In the genomic region with DNA sequence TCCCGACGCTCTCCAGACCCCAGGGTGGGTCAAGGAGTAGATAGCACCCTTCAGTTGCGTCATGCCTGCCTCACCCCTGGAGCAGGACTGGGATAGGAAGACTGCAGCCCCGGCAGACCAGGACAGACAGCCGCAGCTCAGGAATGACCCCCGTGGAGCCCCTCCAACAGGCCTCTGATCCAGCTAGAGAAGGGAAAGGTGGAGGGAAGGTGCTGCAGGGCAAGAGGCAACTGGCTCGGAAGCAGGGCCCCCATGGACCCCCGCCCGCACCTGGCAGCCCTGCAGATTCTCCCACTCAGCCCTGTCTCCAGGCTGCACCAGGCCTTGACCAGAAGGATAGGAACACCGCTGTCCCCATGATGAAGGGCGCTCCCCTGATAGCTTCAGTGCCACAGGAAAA, we compare ENCODE assay signal across 18 cellular contexts. TPM values are rescaled to one million over a fixed set of nuclear protein-coding genes. Genes with fewer than 3 reads are reported as not detected.
A peak's percentile ranks its signal among the peaks of the same experiment; 100 is the strongest.
DNase-seq lines count a peak whose midpoint lies in the region; ATAC-seq and TF ChIP-seq lines count a peak whose summit lies in the region.
"Had no signal": no experiment of that assay in that cellular context is flagged by ENCODE, and none has a peak within 500 bp of the region (broad histone marks: within the 10 kb centered on the region; RNA-seq: fewer than 3 reads in every experiment).

No MANE protein-coding gene starts in this region.

- H3K36me3 Mint-ChIP-seq in GM23338 (ENCODE audit: low read depth), result no peaks in the 10 kb centered on the region
- H3K36me3 Mint-ChIP-seq in activated naive CD8-positive, alpha-beta T cell treated with anti-CD3 and anti-CD28 coated beads for 36 hours, result no peaks in the 10 kb centered on the region

- TF ChIP-seq EP300 in gastroesophageal sphincter (IDR thresholded peaks at IDR 0.05), result no peak

- H3K4me1 ChIP-seq in GM23338 (ENCODE audit: insufficient read depth) (peaks cover 20% of the 10 kb centered on the region), gastroesophageal sphincter (peaks cover 0 to 99% (median 47%) of the 10 kb centered on the region in 3 donors), mesodermal cell (ENCODE audit: control insufficient read depth, insufficient read depth, low read length, poor library complexity, severe bottlenecking) (peaks cover 4% of the 10 kb centered on the region), rectal smooth muscle tissue (ENCODE audit: control insufficient read depth, insufficient read depth, low read length) (peaks cover 76% of the 10 kb centered on the region)

- H3K4me3 Mint-ChIP-seq in GM23338, result no peak overlapping the region
- H3K4me3 Mint-ChIP-seq in activated naive CD8-positive, alpha-beta T cell treated with anti-CD3 and anti-CD28 coated beads for 36 hours, result no peak overlapping the region

- no peak overlapping the region for H3K4me3 ChIP-seq in GM23338
- H3K4me3 ChIP-seq in gastroesophageal sphincter, result no peak overlapping the region
- H3K4me3 ChIP-seq in mesodermal cell (ENCODE audit: extremely low read depth, insufficient read depth, low read length, poor library complexity, severe bottlenecking), result no peak overlapping the region
- H3K4me3 ChIP-seq in rectal smooth muscle tissue (ENCODE audit: low read length), result no peak overlapping the region
- H3K4me3 ChIP-seq: HAP-1 had no signal

- peaks cover 39% of the 10 kb centered on the region for H3K4me1 Mint-ChIP-seq in GM23338
- peaks cover 8% of the 10 kb centered on the region for H3K4me1 Mint-ChIP-seq in activated naive CD8-positive, alpha-beta T cell treated with anti-CD3 and anti-CD28 coated beads for 36 hours

- H3K27me3 ChIP-seq in GM23338 (ENCODE audit: insufficient read depth) (peaks cover 10% of the 10 kb centered on the region), gastroesophageal sphincter (peaks cover 18% of the 10 kb centered on the region), rectal smooth muscle tissue (ENCODE audit: control insufficient read depth, insufficient read depth, low read length) (no peaks in the 10 kb centered on the region)

- H3K9me2 ChIP-seq in GM23338 (ENCODE audit: insufficient read depth), result no peaks in the 10 kb centered on the region

- no peaks in the 10 kb centered on the region for H3F3A ChIP-seq in GM23338 (replicated peaks; ENCODE audit: low read depth)

- H4K20me1 ChIP-seq in GM23338 (replicated peaks; ENCODE audit: insufficient read depth), result no peaks in the 10 kb centered on the region

- TF ChIP-seq CTCF in GM23338 (conservative IDR thresholded peaks at IDR 0.05; ENCODE audit: low read depth in 2 of 2) (no peak), gastroesophageal sphincter (IDR thresholded peaks at IDR 0.05) (no peak)

- no peak overlapping the region for H3K9ac ChIP-seq in rectal smooth muscle tissue (ENCODE audit: low read length)

- H2AFZ ChIP-seq in GM23338, result no peak overlapping the region

- H3K27me3 Mint-ChIP-seq in GM23338 (ENCODE audit: insufficient read depth, low read depth, poor library complexity), result peaks cover 23% of the 10 kb centered on the region
- peaks cover 2% of the 10 kb centered on the region for H3K27me3 Mint-ChIP-seq in activated naive CD8-positive, alpha-beta T cell treated with anti-CD3 and anti-CD28 coated beads for 36 hours

- no peaks in the 10 kb centered on the region for H3K9me3 ChIP-seq in gastroesophageal sphincter
- H3K9me3 ChIP-seq in mesodermal cell (ENCODE audit: control insufficient read depth, low read length), result no peaks in the 10 kb centered on the region
- H3K9me3 ChIP-seq: HAP-1 had no signal

- H3K9me3 Mint-ChIP-seq in GM23338, result no peaks in the 10 kb centered on the region
- H3K9me3 Mint-ChIP-seq in activated naive CD8-positive, alpha-beta T cell treated with anti-CD3 and anti-CD28 coated beads for 36 hours, result no peaks in the 10 kb centered on the region

- no peak for DNase-seq in GM23338 (ENCODE audit: low spot score)
- DNase-seq in activated naive CD4-positive, alpha-beta T cell treated with Interleukin-2 at 50 U/mL for 16 hours, result no peak
- no peak for DNase-seq in HuH-7.5 (ENCODE audit: low spot score)
- no peak for DNase-seq in activated naive CD8-positive, alpha-beta T cell treated with anti-CD3 and anti-CD28 coated beads for 36 hours
- DNase-seq: C1 segment of cervical spinal cord, DMS79 treated with DMSO at 0.1 percent for 48 hours, IMR-90, NCI-H1105, NCI-H2107, NCI-H345, NCI-H69 had no signal

- WGBS in gastroesophageal sphincter (ENCODE audit: low coverage in 1 of 2), 2 donors, result 73% methylated on average over 3 of the region's 11 CpGs; no CpG with 5 or more reads in 1 of the 2 donors
- 77 to 79% methylated on average over 11 of the region's 11 CpGs for WGBS in mesodermal cell (ENCODE audit: insufficient coverage in 2 of 2), 2 experiments

- H3K36me3 ChIP-seq in GM23338 (ENCODE audit: insufficient read depth) (no peaks in the 10 kb centered on the region), gastroesophageal sphincter (no peaks in the 10 kb centered on the region), mesodermal cell (ENCODE audit: control insufficient read depth, insufficient read depth, low read length) (no peaks in the 10 kb centered on the region), rectal smooth muscle tissue (ENCODE audit: control insufficient read depth, insufficient read depth, low read length) (no peaks in the 10 kb centered on the region)
- H3K36me3 ChIP-seq: HAP-1 had no signal

- H3K27ac Mint-ChIP-seq in GM23338, result peak overlapping the region; percentile 67; the same call in 1 of the 2 replicates
- H3K27ac Mint-ChIP-seq in activated naive CD8-positive, alpha-beta T cell treated with anti-CD3 and anti-CD28 coated beads for 36 hours, result no peak overlapping the region

- ATAC-seq in GM23338 (no peak), gastroesophageal sphincter (no peak), GM19467 (IDR thresholded peaks at IDR 0.05; ENCODE audit: unreplicated experiment) (no peak)

- TF ChIP-seq POLR2A in gastroesophageal sphincter (IDR thresholded peaks at IDR 0.05), result no peak

- H3K27ac ChIP-seq in GM23338 (ENCODE audit: low read depth) (no peak overlapping the region), gastroesophageal sphincter (peak overlapping the region in 3 of 4 donors; percentile 14 to 85 (median 30)), mesodermal cell (ENCODE audit: low read depth, low read length, severe bottlenecking) (peak overlapping the region; percentile 29), rectal smooth muscle tissue (ENCODE audit: low read depth, low read length) (peak overlapping the region; percentile 83)

- no peaks in the 10 kb centered on the region for H3K79me2 ChIP-seq in GM23338 (replicated peaks; ENCODE audit: insufficient read depth)

- no peak overlapping the region for H3K4me2 ChIP-seq in GM23338

TF ChIP-seq in GM23338, 12 proteins besides CTCF, POLR2A, EP300 and RAD21 (continues in another document):
- no peak for TF ChIP-seq EZH2phosphoT487 (IDR thresholded peaks at IDR 0.05; ENCODE audit: unreplicated experiment)
- TF ChIP-seq, protein P1, sequence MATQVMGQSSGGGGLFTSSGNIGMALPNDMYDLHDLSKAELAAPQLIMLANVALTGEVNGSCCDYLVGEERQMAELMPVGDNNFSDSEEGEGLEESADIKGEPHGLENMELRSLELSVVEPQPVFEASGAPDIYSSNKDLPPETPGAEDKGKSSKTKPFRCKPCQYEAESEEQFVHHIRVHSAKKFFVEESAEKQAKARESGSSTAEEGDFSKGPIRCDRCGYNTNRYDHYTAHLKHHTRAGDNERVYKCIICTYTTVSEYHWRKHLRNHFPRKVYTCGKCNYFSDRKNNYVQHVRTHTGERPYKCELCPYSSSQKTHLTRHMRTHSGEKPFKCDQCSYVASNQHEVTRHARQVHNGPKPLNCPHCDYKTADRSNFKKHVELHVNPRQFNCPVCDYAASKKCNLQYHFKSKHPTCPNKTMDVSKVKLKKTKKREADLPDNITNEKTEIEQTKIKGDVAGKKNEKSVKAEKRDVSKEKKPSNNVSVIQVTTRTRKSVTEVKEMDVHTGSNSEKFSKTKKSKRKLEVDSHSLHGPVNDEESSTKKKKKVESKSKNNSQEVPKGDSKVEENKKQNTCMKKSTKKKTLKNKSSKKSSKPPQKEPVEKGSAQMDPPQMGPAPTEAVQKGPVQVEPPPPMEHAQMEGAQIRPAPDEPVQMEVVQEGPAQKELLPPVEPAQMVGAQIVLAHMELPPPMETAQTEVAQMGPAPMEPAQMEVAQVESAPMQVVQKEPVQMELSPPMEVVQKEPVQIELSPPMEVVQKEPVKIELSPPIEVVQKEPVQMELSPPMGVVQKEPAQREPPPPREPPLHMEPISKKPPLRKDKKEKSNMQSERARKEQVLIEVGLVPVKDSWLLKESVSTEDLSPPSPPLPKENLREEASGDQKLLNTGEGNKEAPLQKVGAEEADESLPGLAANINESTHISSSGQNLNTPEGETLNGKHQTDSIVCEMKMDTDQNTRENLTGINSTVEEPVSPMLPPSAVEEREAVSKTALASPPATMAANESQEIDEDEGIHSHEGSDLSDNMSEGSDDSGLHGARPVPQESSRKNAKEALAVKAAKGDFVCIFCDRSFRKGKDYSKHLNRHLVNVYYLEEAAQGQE (IDR thresholded peaks at IDR 0.05; ENCODE audit: unreplicated experiment), result no peak

RNA-seq across cellular contexts. Expression of a gene that starts 7.7 kb away (rescaled TPM):
- total RNA-seq in GM23338 (2014; rRNA removed; shearing (Covaris generic)), result 11.3 and 14.7 TPM in 2 replicates
- 2.6 and 2.9 TPM in 2 replicates for polyA plus RNA-seq in GM23338 (2016; fragmentation: Nextera tagmentation; extraction: Ambion mirVana)
- 10 to 100 TPM; 26.6 to 63.8 (median 36.3) TPM for total RNA-seq in gastroesophageal sphincter
- polyA plus RNA-seq in mesodermal cell (2013, experiment 1 of 2), result 10.4 TPM
- polyA plus RNA-seq in mesodermal cell (2013, experiment 2 of 2), result 8.6 TPM
- total RNA-seq in activated naive CD8-positive, alpha-beta T cell treated with anti-CD3 and anti-CD28 coated beads for 36 hours, result under 1 TPM; 0.22 to 0.45 TPM
- total RNA-seq: RPMI7951 had no signal

RNA-seq across cellular contexts. Expression of a gene that starts 20.4 kb away (rescaled TPM):
- total RNA-seq in GM23338 (2014; rRNA removed; shearing (Covaris generic)), result 6.1 and 13.3 TPM in 2 replicates
- 2.6 and 3.1 TPM in 2 replicates for polyA plus RNA-seq in GM23338 (2016; fragmentation: Nextera tagmentation; extraction: Ambion mirVana)
- 10 to 100 TPM in 2 of 4 donors, 1 to 10 TPM in 2; 6.8 to 29.4 (median 13.5) TPM for total RNA-seq in gastroesophageal sphincter
- 27.8 TPM for polyA plus RNA-seq in mesodermal cell (2013, experiment 1 of 2)
- polyA plus RNA-seq in mesodermal cell (2013, experiment 2 of 2), result 18.2 TPM
- total RNA-seq in activated naive CD8-positive, alpha-beta T cell treated with anti-CD3 and anti-CD28 coated beads for 36 hours, result 1 to 10 TPM; 5.8 to 6.1 TPM
- total RNA-seq: LHCN-M2 had no signal

RNA-seq across cellular contexts. Expression of a gene that starts 53.9 kb away (rescaled TPM):
- 1.2 and 2.2 TPM in 2 replicates for total RNA-seq in GM23338 (2014; rRNA removed; shearing (Covaris generic))
- 3.2 and 3.4 TPM in 2 replicates for polyA plus RNA-seq in GM23338 (2016; fragmentation: Nextera tagmentation; extraction: Ambion mirVana)
- under 1 TPM in 2 of 4 donors, not detected in 2; 0.15 to 0.31 TPM for total RNA-seq in gastroesophageal sphincter
- polyA plus RNA-seq in mesodermal cell (2013, experiment 1 of 2), result 2.4 TPM
- polyA plus RNA-seq in mesodermal cell (2013, experiment 2 of 2), result 1.8 TPM
- total RNA-seq in activated naive CD8-positive, alpha-beta T cell treated with anti-CD3 and anti-CD28 coated beads for 36 hours, result 10 to 100 TPM; 12.3 TPM

RNA-seq across cellular contexts. Expression of a gene that starts 57.8 kb away (rescaled TPM):
- total RNA-seq in GM23338 (2014; rRNA removed; shearing (Covaris generic)), result 27.1 and 41.1 TPM in 2 replicates
- polyA plus RNA-seq in GM23338 (2016; fragmentation: Nextera tagmentation; extraction: Ambion mirVana), result 11.4 and 13.1 TPM in 2 replicates
- total RNA-seq in gastroesophageal sphincter, result 10 to 100 TPM; 13.2 to 33.0 (median 18.8) TPM
- 26.9 TPM for polyA plus RNA-seq in mesodermal cell (2013, experiment 1 of 2)
- polyA plus RNA-seq in mesodermal cell (2013, experiment 2 of 2), result 23.8 TPM
- 10 to 100 TPM; 34.3 to 37.6 TPM for total RNA-seq in activated naive CD8-positive, alpha-beta T cell treated with anti-CD3 and anti-CD28 coated beads for 36 hours
